In the genomic region with DNA sequence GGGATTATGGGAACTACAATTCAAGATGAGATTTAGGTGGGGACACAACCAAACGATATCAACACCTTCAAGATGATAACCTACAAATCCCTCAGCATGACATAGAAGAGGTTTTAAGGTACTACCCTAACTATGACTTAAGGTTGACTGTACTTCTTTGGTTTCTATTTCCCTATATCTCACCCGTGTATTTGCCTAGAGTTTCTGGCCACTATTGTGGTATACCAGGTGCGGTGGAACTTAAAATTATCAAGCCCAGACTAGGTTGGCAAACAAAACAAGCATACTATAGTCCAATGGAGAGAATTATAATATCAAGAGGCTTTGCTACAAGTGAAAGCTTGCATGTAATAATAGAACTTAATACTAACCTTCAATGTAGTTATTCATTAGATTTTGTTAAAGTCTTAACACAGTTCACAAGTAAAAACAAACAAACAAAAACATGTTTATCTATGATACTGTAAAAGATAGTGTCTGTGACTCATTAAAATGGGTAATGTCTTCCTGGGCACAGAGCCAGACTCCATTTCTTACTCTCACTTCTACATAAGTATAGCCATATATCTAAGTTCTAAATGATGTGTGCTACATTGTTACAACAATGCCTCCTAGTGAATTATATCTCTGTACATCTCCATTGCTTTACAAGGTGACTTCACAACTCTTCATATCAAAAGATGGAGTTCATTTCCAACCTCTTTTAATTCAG, we compare ENCODE assay signal across 15 cellular contexts.
"Had no signal": no experiment of that assay in that cellular context is flagged by ENCODE, and none has a peak within 500 bp of the region (broad histone marks: within the 10 kb centered on the region; RNA-seq: fewer than 3 reads in every experiment).

No MANE protein-coding gene starts in this region.

- H3K27me3 ChIP-seq: esophagus muscularis mucosa, hepatocyte, left lung, neutrophil, stomach, testis, upper lobe of left lung had no signal

- ATAC-seq: left lung; naive thymus-derived CD8-positive, alpha-beta T cell had no signal

- DNase-seq: activated CD4-positive, alpha-beta T cell treated with anti-CD3 and anti-CD28 coated beads, Interleukin-2, amount 50 U/mL, for 48 hours; activated naive CD4-positive, alpha-beta T cell treated with anti-CD3 and anti-CD28 coated beads, Interleukin-2, amount 50 U/mL, for 16 hours; activated T-cell treated with anti-CD3 and anti-CD28 coated beads, Interleukin-2, amount 50 U/mL, for 1 hour; kidney; left lung; naive thymus-derived CD8-positive, alpha-beta T cell; stimulated activated CD4-positive, alpha-beta T cell treated with anti-CD3 and anti-CD28 coated beads, Interleukin-1b, Interleukin-23, amount 100 ng/mL, for 48 hours; stomach; testis; upper lobe of left lung; WERI-Rb-1 had no signal

- H3K4me1 ChIP-seq: esophagus muscularis mucosa, left lung, parathyroid adenoma, stomach, testis, upper lobe of left lung had no signal

- H3K27ac ChIP-seq: esophagus muscularis mucosa, hepatocyte, left lung, neutrophil, parathyroid adenoma, stomach, testis, upper lobe of left lung, WERI-Rb-1 had no signal
